In genomic region chr11:13135385-13136271, GRCh38 we compare ENCODE assay signal across 11 cellular contexts.
DNase-seq lines count a peak whose midpoint lies in the region; ATAC-seq, FAIRE-seq and TF ChIP-seq lines count a peak whose summit lies in the region.
"Had no signal": no experiment of that assay in that cellular context is flagged by ENCODE, and none has a peak within 500 bp of the region (broad histone marks: within the 10 kb centered on the region; RNA-seq: fewer than 3 reads in every experiment).

No MANE protein-coding gene starts in this region.

- TF ChIP-seq POLR2A in K562 (conservative IDR thresholded peaks at IDR 0.05), result no peak

- no peaks in the 10 kb centered on the region for H3K79me2 ChIP-seq in K562 (ENCODE audit: control insufficient read depth, insufficient read depth, low read length)

- TF ChIP-seq RAD21 in K562 (CRISPR knock-in tag; conservative IDR thresholded peaks at IDR 0.05 in 1 of 2, IDR thresholded peaks at IDR 0.05 in 1 of 2), result no peak

- H3K27ac ChIP-seq in K562 (ENCODE audit: extremely low read depth, low read depth, low read length) (no peak overlapping the region), mesenchymal stem cell (ENCODE audit: low read length, poor library complexity, severe bottlenecking) (peak overlapping the region; percentile 92)

- TF ChIP-seq EP300 in K562 (IDR thresholded peaks at IDR 0.05; ENCODE audit: low read length), result no peak

- in situ Hi-C loops in K562 (cut with MboI), result no loop called here

- ATAC-seq in K562, result peak; percentile 75
- no peak for ATAC-seq in activated naive CD8-positive, alpha-beta T cell treated with anti-CD3 and anti-CD28 coated beads, Interleukin-2, amount 50 U/mL, for 24 hours

- CTCF ChIA-PET in K562 (lab: Yijun Ruan, JAX; ENCODE audit: low intra/inter-chr PET ratio), result no interaction called here

- H3K27me3 Mint-ChIP-seq in activated naive CD8-positive, alpha-beta T cell treated with anti-CD3 and anti-CD28 coated beads, Interleukin-2, amount 50 U/mL, for 24 hours, result peaks cover 13% of the 10 kb centered on the region

- no peak overlapping the region for H4K8ac ChIP-seq in mesenchymal stem cell (ENCODE audit: low read length)

- no peaks in the 10 kb centered on the region for H3K27me3 ChIP-seq in K562 (ENCODE audit: control insufficient read depth in 2 of 2, insufficient read depth in 2 of 2, low read length in 2 of 2)
- peaks cover 0 to 37% of the 10 kb centered on the region in 2 experiments for H3K27me3 ChIP-seq in mesenchymal stem cell (ENCODE audit: control insufficient read depth in 1 of 2, insufficient read depth in 1 of 2, low read length in 2 of 2)

- no TSS peak for BruUV-seq in K562 (replicated peaks; lab: Mats Ljungman, UMichigan)

- POLR2A ChIA-PET in K562 (lab: Yijun Ruan, JAX), result interaction anchor here (0.9 to 1.3 kb wide), 2 partner anchors 12 to 20 kb away, joined by 3 read pairs; no protein-coding TSS in a partner anchor

- H4K91ac ChIP-seq in mesenchymal stem cell (ENCODE audit: low read length), result no peak overlapping the region

- H3K36me3 ChIP-seq in K562 (ENCODE audit: control insufficient read depth, insufficient read depth, low read length) (no peaks in the 10 kb centered on the region), mesenchymal stem cell (ENCODE audit: control insufficient read depth in 1 of 2, insufficient read depth in 2 of 2, low read depth in 1 of 2, low read length in 2 of 2) (no peaks in the 10 kb centered on the region)

- peak overlapping the region; percentile 15; the same call in 1 of the 2 replicates for H3K4me2 ChIP-seq in K562 (ENCODE audit: insufficient read depth, low read length)
- no peak overlapping the region for H3K4me2 ChIP-seq in mesenchymal stem cell (ENCODE audit: low read length, poor library complexity, severe bottlenecking)

- H2AFZ ChIP-seq in K562 (ENCODE audit: low read depth, low read length) (peak overlapping the region; percentile 66), mesenchymal stem cell (ENCODE audit: low read depth, low read length) (no peak overlapping the region)

- H3K4me1 ChIP-seq in K562 (replicated peaks in 1 of 2; ENCODE audit: control insufficient read depth in 2 of 2, insufficient read depth in 2 of 2, low read length in 2 of 2), result peaks cover 3 to 20% of the 10 kb centered on the region in 2 experiments; a peak in 3 of 5 replicates
- peaks cover 14% of the 10 kb centered on the region for H3K4me1 ChIP-seq in mesenchymal stem cell (ENCODE audit: control insufficient read depth, insufficient read depth, low read depth, low read length)

- H3K9me3 Mint-ChIP-seq in activated naive CD8-positive, alpha-beta T cell treated with anti-CD3 and anti-CD28 coated beads, Interleukin-2, amount 50 U/mL, for 24 hours, result no peaks in the 10 kb centered on the region

- H4K20me1 ChIP-seq in K562 (replicated peaks; ENCODE audit: control insufficient read depth, insufficient read depth, low read length), result no peaks in the 10 kb centered on the region

- peak overlapping the region; percentile 75 for H2AK5ac ChIP-seq in mesenchymal stem cell (ENCODE audit: low read length, severe bottlenecking)

- H3K23ac ChIP-seq in mesenchymal stem cell (ENCODE audit: low read length in 2 of 2), result no peak overlapping the region

- no peak overlapping the region for H3K14ac ChIP-seq in mesenchymal stem cell (ENCODE audit: low read length in 2 of 2)

- no peak overlapping the region for H2BK120ac ChIP-seq in mesenchymal stem cell (ENCODE audit: low read depth, low read length)

- H3K9me1 ChIP-seq in K562 (ENCODE audit: control insufficient read depth, insufficient read depth, low read length), result no peaks in the 10 kb centered on the region

- no peak overlapping the region for H2BK15ac ChIP-seq in mesenchymal stem cell (ENCODE audit: low read depth, poor library complexity, severe bottlenecking)

- peak; percentile 83 for DNase-seq in COLO829 (ENCODE audit: low spot score)
- DNase-seq in NCI-H128 (lab: John Stamatoyannopoulos, UW; ENCODE audit: unreplicated experiment), result peak; percentile 58
- peak in 1 of 4 experiments; percentile 41 for DNase-seq in K562 (ENCODE audit: extremely low read depth in 1 of 4, low spot score in 3 of 4)
- DNase-seq in mesenchymal stem cell, result peak; percentile 73
- no peak for DNase-seq in stimulated activated CD4-positive, alpha-beta T cell treated with anti-CD3 and anti-CD28 coated beads, Interleukin-12 subunit alpha, Interleukin-12 subunit beta, amount 100 ng/mL, for 4 hours
- no peak for DNase-seq in NCI-H1930 (lab: John Stamatoyannopoulos, UW)
- DNase-seq in activated naive CD8-positive, alpha-beta T cell treated with anti-CD3 and anti-CD28 coated beads, Interleukin-2, amount 50 U/mL, for 24 hours, result no peak
- DNase-seq in mucosa of gallbladder (ENCODE audit: low spot score), result no peak
- DNase-seq: activated CD4-positive, alpha-beta T cell treated with anti-CD3 and anti-CD28 coated beads for 1 hour; MM.1S had no signal

- no peak overlapping the region for H3K18ac ChIP-seq in mesenchymal stem cell (ENCODE audit: low read depth in 1 of 2, low read length in 2 of 2)

- no peak overlapping the region for H3K9ac ChIP-seq in K562 (ENCODE audit: insufficient read depth in 1 of 2, low read depth in 2 of 2, low read length in 2 of 2)
- H3K9ac ChIP-seq in mesenchymal stem cell (ENCODE audit: low read length), result no peak overlapping the region

- TF ChIP-seq CTCF in K562 (IDR thresholded peaks at IDR 0.05 in 2 of 3, conservative IDR thresholded peaks at IDR 0.05 in 1 of 3; ENCODE audit: insufficient read depth in 2 of 3, low read depth in 1 of 3, low read length in 3 of 3), result no peak

- FAIRE-seq in K562 (lab: Jason Lieb, UNC), result no peak
- FAIRE-seq: endometrium had no signal

- H3K4me3 ChIP-seq in K562, result no peak overlapping the region
- no peak overlapping the region for H3K4me3 ChIP-seq in mesenchymal stem cell (ENCODE audit: insufficient read depth in 1 of 2, low read depth in 1 of 2, low read length in 2 of 2)

- 2% methylated on average over 3 of the region's 3 CpGs for WGBS in K562 (ENCODE audit: insufficient coverage, low coverage, missing lambda C conversion rate)
- WGBS in mesenchymal stem cell, result 81% methylated on average over 2 of the region's 3 CpGs

- no peaks in the 10 kb centered on the region for H3K4me1 Mint-ChIP-seq in activated naive CD8-positive, alpha-beta T cell treated with anti-CD3 and anti-CD28 coated beads, Interleukin-2, amount 50 U/mL, for 24 hours

- no peak overlapping the region for H3K4me3 Mint-ChIP-seq in activated naive CD8-positive, alpha-beta T cell treated with anti-CD3 and anti-CD28 coated beads, Interleukin-2, amount 50 U/mL, for 24 hours

- H2BK5ac ChIP-seq in mesenchymal stem cell (ENCODE audit: low read depth, low read length, poor library complexity, severe bottlenecking), result peak overlapping the region; percentile 36

- no peak overlapping the region for H3K27ac Mint-ChIP-seq in activated naive CD8-positive, alpha-beta T cell treated with anti-CD3 and anti-CD28 coated beads, Interleukin-2, amount 50 U/mL, for 24 hours

- intact Hi-C loops in K562 (cut with micrococcal nuclease), result no loop called here

- H3K4ac ChIP-seq in mesenchymal stem cell (ENCODE audit: low read depth in 1 of 2, low read length in 2 of 2), result no peak overlapping the region

- no peaks in the 10 kb centered on the region for H3K36me3 Mint-ChIP-seq in activated naive CD8-positive, alpha-beta T cell treated with anti-CD3 and anti-CD28 coated beads, Interleukin-2, amount 50 U/mL, for 24 hours (ENCODE audit: low read depth)

- H3K9me3 ChIP-seq in K562 (replicated peaks; ENCODE audit: control insufficient read depth, insufficient read depth, low read depth, low read length), result no peaks in the 10 kb centered on the region
- H3K9me3 ChIP-seq in mesenchymal stem cell (ENCODE audit: control insufficient read depth, low read length), result no peaks in the 10 kb centered on the region

- H2BK12ac ChIP-seq in mesenchymal stem cell (ENCODE audit: low read length in 2 of 2), result no peak overlapping the region

- H3K79me1 ChIP-seq in mesenchymal stem cell (replicated peaks; ENCODE audit: low read length, poor library complexity, severe bottlenecking), result no peaks in the 10 kb centered on the region

TF ChIP-seq in K562, 482 proteins besides CTCF, POLR2A, EP300 and RAD21 (continues in another document):
- TF ChIP-seq TAL1 (IDR thresholded peaks at IDR 0.05), result peak; percentile 47
- TF ChIP-seq SP1 (CRISPR knock-in tag; IDR thresholded peaks at IDR 0.05), result no peak
- 0 out of 2 replicates have a peak, but pooled peaks have one; percentile 15 for TF ChIP-seq SMARCA4 (IDR thresholded peaks at IDR 0.05)
- TF ChIP-seq ZNF79 (CRISPR knock-in tag; IDR thresholded peaks at IDR 0.05; ENCODE audit: low read depth), result no peak
- peak; percentile 26; the same call in 1 of the 2 replicates for TF ChIP-seq NCOR1 (IDR thresholded peaks at IDR 0.05)
- peak; percentile 39; the same call in 1 of the 2 replicates for TF ChIP-seq CBFA2T2 (conservative IDR thresholded peaks at IDR 0.05)
- peak; percentile 47; the same call in 1 of the 2 replicates for TF ChIP-seq TCF3 (CRISPR knock-in tag; IDR thresholded peaks at IDR 0.05)
- TF ChIP-seq CBFA2T3 (IDR thresholded peaks at IDR 0.05), result peak; percentile 63
- TF ChIP-seq ARID1B (IDR thresholded peaks at IDR 0.05), result peak; percentile 43; the same call in 1 of the 2 replicates

Comparison
In these comparisons a context has a peak if more than half of its experiments do, and no peak if none do; other contexts are left out.
1. DNase-seq: peak in COLO829 (single experiment), NCI-H128 (single experiment) and mesenchymal stem cell (single experiment); none in stimulated activated CD4-positive, alpha-beta T cell treated with anti-CD3 and anti-CD28 coated beads, Interleukin-12 subunit alpha, Interleukin-12 subunit beta, amount 100 ng/mL, for 4 hours (single experiment), NCI-H1930 (0 of 2), activated naive CD8-positive, alpha-beta T cell treated with anti-CD3 and anti-CD28 coated beads, Interleukin-2, amount 50 U/mL, for 24 hours (single experiment) and mucosa of gallbladder (single experiment).